Comparison of ENCODE assay signal across 27 cellular contexts in the genomic region with DNA sequence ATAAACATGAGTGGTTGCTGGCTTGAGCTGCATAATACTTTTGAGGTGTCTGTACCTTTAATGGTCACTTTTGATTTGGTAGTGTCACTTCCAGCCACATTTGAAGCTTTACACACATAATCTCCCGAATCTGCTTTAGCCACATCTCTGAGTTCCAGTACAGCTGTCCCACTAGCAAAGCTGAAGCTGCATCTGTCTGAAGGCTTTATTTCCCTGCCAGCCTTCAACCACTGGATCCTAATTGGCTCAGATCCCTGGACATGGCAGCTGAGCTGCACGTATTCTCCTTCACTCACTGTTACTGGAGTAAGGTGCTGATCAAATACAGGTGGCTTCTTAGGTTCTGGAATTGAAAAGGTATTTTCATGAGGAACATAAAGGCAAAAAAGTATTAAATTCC.
"Had no signal": no experiment of that assay in that cellular context is flagged by ENCODE, and none has a peak within 500 bp of the region (broad histone marks: within the 10 kb centered on the region; RNA-seq: fewer than 3 reads in every experiment).

No MANE protein-coding gene starts in this region.

- H3K36me3 ChIP-seq: adrenal gland, MG63 had no signal

- H3K9ac ChIP-seq: KMS-11 had no signal

- DNase-seq: activated CD4-positive, alpha-beta T cell treated with anti-CD3 and anti-CD28 coated beads for 48 hours; activated CD4-positive, alpha-beta T cell treated with anti-CD3 and anti-CD28 coated beads, Interleukin-2, amount 50 U/mL, for 4 hours; activated CD8-positive, alpha-beta memory T cell treated with anti-CD3 and anti-CD28 coated beads, Interleukin-2, amount 50 U/mL, for 48 hours; activated CD8-positive, alpha-beta T cell treated with anti-CD3 and anti-CD28 coated beads, Interleukin-2, amount 10 ng/mL, durations not matched to agents 7 days and 5 days; activated naive CD4-positive, alpha-beta T cell treated with anti-CD3 and anti-CD28 coated beads, Interleukin-2, amount 50 U/mL, for 16 hours; activated naive CD8-positive, alpha-beta T cell treated with anti-CD3 and anti-CD28 coated beads, Interleukin-2, amount 10 ng/mL, durations not matched to agents 7 days and 5 days; activated T-cell treated with anti-CD3 and anti-CD28 coated beads, Interleukin-2, amount 50 U/mL, for 1 hour; adrenal gland; anterior cingulate cortex; central memory CD4-positive, alpha-beta T cell; MG63; MV-4-11; NCI-H1092 treated with DMSO at 0.1 percent for 48 hours; NCI-H1417 treated with DMSO at 0.1 percent for 48 hours; NCI-H1694; NCI-H2029; NCI-H2107; NCI-H2171 treated with DMSO at 0.1 percent for 48 hours; NCI-H226; NCI-H526; NCI-H774; PC-9; SHP77 treated with DMSO at 0.1 percent for 48 hours had no signal

- ATAC-seq: activated CD4-positive, CD25-positive, alpha-beta regulatory T cell treated with anti-CD3 and anti-CD28 coated beads, Interleukin-2, amount 50 U/mL, for 24 hours; activated CD8-positive, alpha-beta T cell treated with anti-CD3 and anti-CD28 coated beads, Interleukin-2, amount 10 ng/mL, durations not matched to agents 7 days and 5 days had no signal

- H3K9me3 Mint-ChIP-seq: activated naive CD8-positive, alpha-beta T cell treated with anti-CD3 and anti-CD28 coated beads, Interleukin-2, amount 10 ng/mL, durations not matched to agents 7 days and 5 days; T-helper 1 cell treated with Interleukin-12 subunit alpha and Interleukin-12 subunit beta and Interleukin-4 antibody, amounts not matched to agents 30 μg/mL and 1 μg/mL, for 36 hours had no signal

- H3K9me3 ChIP-seq: adrenal gland, MG63 had no signal

- H3K4me2 ChIP-seq: KMS-11, PC-9 had no signal

- H3K27ac ChIP-seq: adrenal gland, KMS-11, PC-9, SK-N-MC had no signal

- H3K27me3 ChIP-seq: adrenal gland had no signal

- H3K27ac Mint-ChIP-seq: activated CD8-positive, alpha-beta T cell treated with anti-CD3 and anti-CD28 coated beads, Interleukin-2, amount 10 ng/mL, durations not matched to agents 7 days and 5 days; activated naive CD8-positive, alpha-beta T cell treated with anti-CD3 and anti-CD28 coated beads, Interleukin-2, amount 10 ng/mL, durations not matched to agents 7 days and 5 days; T-helper 1 cell treated with Interleukin-12 subunit alpha and Interleukin-12 subunit beta and Interleukin-4 antibody, amounts not matched to agents 30 μg/mL and 1 μg/mL, for 36 hours had no signal

- H2AFZ ChIP-seq: PC-9 had no signal

- H3K4me3 ChIP-seq: adrenal gland, MG63, PC-9, SK-N-MC had no signal

- H3K4me3 Mint-ChIP-seq: activated CD8-positive, alpha-beta T cell treated with anti-CD3 and anti-CD28 coated beads, Interleukin-2, amount 10 ng/mL, durations not matched to agents 7 days and 5 days; activated naive CD8-positive, alpha-beta T cell treated with anti-CD3 and anti-CD28 coated beads, Interleukin-2, amount 10 ng/mL, durations not matched to agents 7 days and 5 days; T-helper 1 cell treated with Interleukin-12 subunit alpha and Interleukin-12 subunit beta and Interleukin-4 antibody, amounts not matched to agents 30 μg/mL and 1 μg/mL, for 36 hours had no signal

- H3K27me3 Mint-ChIP-seq: activated naive CD8-positive, alpha-beta T cell treated with anti-CD3 and anti-CD28 coated beads, Interleukin-2, amount 10 ng/mL, durations not matched to agents 7 days and 5 days had no signal

- H3K4me1 ChIP-seq: adrenal gland had no signal

- H3K4me1 Mint-ChIP-seq: activated naive CD8-positive, alpha-beta T cell treated with anti-CD3 and anti-CD28 coated beads, Interleukin-2, amount 10 ng/mL, durations not matched to agents 7 days and 5 days had no signal
